In the genomic region with DNA sequence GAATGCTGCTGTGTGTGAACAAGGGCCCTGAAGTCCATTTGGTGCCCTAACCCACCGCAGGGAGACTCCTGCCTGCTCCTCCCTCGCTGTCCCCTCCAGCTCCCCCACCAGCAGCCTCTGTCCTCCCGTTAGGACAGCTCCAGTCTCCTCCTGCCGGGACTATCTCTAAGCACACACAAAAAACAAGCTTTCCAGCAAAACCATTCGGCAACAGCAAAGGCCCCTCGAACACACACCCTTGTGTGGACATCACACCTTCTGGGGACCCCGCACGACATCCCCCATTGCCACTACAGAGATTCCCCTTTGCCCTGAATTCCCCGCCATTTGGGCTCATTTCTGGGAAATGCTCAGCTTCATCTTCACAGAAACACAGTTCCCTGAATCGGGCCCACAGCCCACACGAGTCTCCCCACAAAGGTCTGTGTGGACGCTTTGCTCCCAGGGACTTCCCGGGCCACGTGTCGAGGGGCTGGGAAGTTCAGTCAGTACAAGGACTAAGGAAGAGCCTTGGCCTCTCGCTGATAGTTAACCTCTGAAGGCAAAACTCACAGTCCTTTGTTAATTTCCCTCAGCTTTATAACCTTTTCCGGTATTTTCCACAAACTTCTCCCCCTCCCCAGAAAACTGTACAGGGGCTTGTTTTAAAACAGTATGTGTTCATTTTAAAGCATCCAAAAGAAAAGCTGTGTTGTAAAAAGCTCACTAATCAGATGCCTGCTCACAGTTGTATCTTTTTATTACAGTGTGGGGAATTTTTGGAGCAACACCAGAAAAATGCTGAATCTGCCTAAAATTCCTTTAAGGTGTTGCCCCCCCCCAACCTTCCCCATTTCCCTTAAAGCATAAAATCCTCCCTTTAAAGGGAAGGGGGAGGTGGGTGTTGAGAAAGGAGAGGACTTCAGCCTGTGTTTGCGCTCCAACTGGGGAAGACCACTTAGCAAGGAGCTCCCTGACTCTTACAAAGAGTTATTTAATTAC, we compare ENCODE assay signal across 8 cellular contexts. TPM values are rescaled to one million over a fixed set of nuclear protein-coding genes. Genes with fewer than 3 reads are reported as not detected.
A peak's percentile ranks its signal among the peaks of the same experiment; 100 is the strongest.
DNase-seq lines count a peak whose midpoint lies in the region; ATAC-seq and TF ChIP-seq lines count a peak whose summit lies in the region.

No MANE protein-coding gene starts in this region.

- H3K36me3 Mint-ChIP-seq in nephron (ENCODE audit: low read depth) = peaks cover 19% of the 10 kb centered on the region

- H3K27ac Mint-ChIP-seq in nephron = peak overlapping the region; percentile 90 to 97 (median 97)

- H3K27ac ChIP-seq in AG04450 (ENCODE audit: low read depth, low read length) = peak overlapping the region; percentile 52
- H3K27ac ChIP-seq in MM.1S (ENCODE audit: low read length) = peak overlapping the region; percentile 85

- peaks cover 93% of the 10 kb centered on the region for H3K4me1 ChIP-seq in MM.1S (ENCODE audit: low read length)

- no peaks in the 10 kb centered on the region for H3K9me3 Mint-ChIP-seq in nephron

- POLR2A ChIA-PET in AG04450 (lab: Yijun Ruan, JAX) = interaction anchor here (0.8 kb wide), 1 partner anchor 10 kb away, joined by 3 read pairs; no protein-coding TSS in a partner anchor

- peaks cover 10% of the 10 kb centered on the region; the same call in 1 of the 2 replicates for H3K36me3 ChIP-seq in MM.1S (replicated peaks; ENCODE audit: insufficient read depth, low read length)

- H3K4me3 ChIP-seq in AG04450 (ENCODE audit: low read depth, low read length) (no peak overlapping the region), MM.1S (ENCODE audit: low read length) (peak overlapping the region; percentile 38), choroid plexus epithelial cell (ENCODE audit: low read depth, low read length) (no peak overlapping the region)

- H3K9me3 ChIP-seq in AG04450 (ENCODE audit: control insufficient read depth, insufficient read depth, low read length) (no peaks in the 10 kb centered on the region), MM.1S (replicated peaks; ENCODE audit: insufficient read depth, low read length) (no peaks in the 10 kb centered on the region)

- no peak for ATAC-seq in HG03342 (IDR thresholded peaks at IDR 0.05; ENCODE audit: unreplicated experiment)
- ATAC-seq in activated CD4-positive, CD25-positive, alpha-beta regulatory T cell treated with anti-CD3 and anti-CD28 coated beads, Interleukin-2, amount 50 U/mL, for 24 hours = no peak

- peak overlapping the region; percentile 68 for H3K9ac ChIP-seq in MM.1S (ENCODE audit: low read length)

- no peaks in the 10 kb centered on the region for H4K20me1 ChIP-seq in MM.1S (ENCODE audit: insufficient read depth, low read length)

- TF ChIP-seq CTCF in AG04450 (IDR thresholded peaks at IDR 0.05; ENCODE audit: low read depth, low read length) = no peak
- no peak for TF ChIP-seq CTCF in MM.1S (IDR thresholded peaks at IDR 0.05; ENCODE audit: low read length)
- peak; percentile 36 for TF ChIP-seq CTCF in choroid plexus epithelial cell (conservative IDR thresholded peaks at IDR 0.05; ENCODE audit: low read depth, low read length)
- no peak for TF ChIP-seq CTCF in nephron (IDR thresholded peaks at IDR 0.05; ENCODE audit: unreplicated experiment in 3 of 3)

- H3F3A ChIP-seq in MM.1S (ENCODE audit: insufficient read depth, low read length) = peaks cover 67% of the 10 kb centered on the region

- H3K79me2 ChIP-seq in MM.1S (ENCODE audit: low read length) = peaks cover 100% of the 10 kb centered on the region

- DNase-seq in AG04450 (ENCODE audit: low read depth, low spot score) (no peak), MM.1S (no peak), choroid plexus epithelial cell (ENCODE audit: low read depth) (no peak), NCI-H1930 (lab: John Stamatoyannopoulos, UW) (no peak), OCI-M2 (lab: John Stamatoyannopoulos, UW; ENCODE audit: unreplicated experiment) (no peak)

- H3K27me3 ChIP-seq in AG04450 (ENCODE audit: control insufficient read depth, insufficient read depth, low read length) (no peaks in the 10 kb centered on the region), MM.1S (replicated peaks; ENCODE audit: insufficient read depth, low read length) (no peaks in the 10 kb centered on the region)

- no peak overlapping the region for H2AFZ ChIP-seq in MM.1S (ENCODE audit: low read length)

- H3K27me3 Mint-ChIP-seq in nephron (ENCODE audit: low read depth) = no peaks in the 10 kb centered on the region

- CTCF ChIA-PET in AG04450 (lab: Charles Lee) = interaction anchor here (0.8 to 1.4 kb wide), 3 partner anchors 13 to 313 kb away, joined by 3 to 4 read pairs (median 3); no protein-coding TSS in a partner anchor

- peak overlapping the region; percentile 73 to 76 (median 76) for H3K4me3 Mint-ChIP-seq in nephron

- H3K4me1 Mint-ChIP-seq in nephron = peaks cover 95% of the 10 kb centered on the region

- peak overlapping the region; percentile 84 for H3K4me2 ChIP-seq in MM.1S (ENCODE audit: low read depth, low read length)

- H3K9me2 ChIP-seq in MM.1S (replicated peaks; ENCODE audit: insufficient read depth, low read length) = no peaks in the 10 kb centered on the region

RNA-seq across cellular contexts. Expression of a gene that starts 25.9 kb away (rescaled TPM):
- polyA plus RNA-seq in AG04450 (2011; rRNA removed) = 7.4 and 8.0 TPM in 2 replicates
- 19.6 and 24.1 TPM in 2 replicates for polyA minus RNA-seq in AG04450 (2011; rRNA and poly(A)+ RNA removed)
